Comparison of ENCODE assay signal across 2 cellular contexts in genomic region chrX:110734894-110735541, GRCh38.
TF ChIP-seq lines count a peak whose summit lies in the region.

No MANE protein-coding gene starts in this region.

TF ChIP-seq in GM23338, 12 proteins besides CTCF, POLR2A, EP300 and RAD21 (continued from another document):
- TF ChIP-seq ZNF462 (CRISPR knock-in tag; IDR thresholded peaks at IDR 0.05) (no peak), STAT1 (IDR thresholded peaks at IDR 0.05; ENCODE audit: unreplicated experiment) (no peak), ZNF114 (CRISPR knock-in tag; IDR thresholded peaks at IDR 0.05) (no peak), REST (IDR thresholded peaks at IDR 0.05; ENCODE audit: unreplicated experiment) (no peak), ETS1 (IDR thresholded peaks at IDR 0.05) (no peak), JUNB (IDR thresholded peaks at IDR 0.05; ENCODE audit: unreplicated experiment) (no peak), EZH2 (IDR thresholded peaks at IDR 0.05; ENCODE audit: low read depth, unreplicated experiment) (no peak), NANOG (IDR thresholded peaks at IDR 0.05; ENCODE audit: borderline replicate concordance) (no peak), CREB1 (CRISPR knock-in tag; IDR thresholded peaks at IDR 0.05; ENCODE audit: low read depth) (no peak), POLR2AphosphoS5 (IDR thresholded peaks at IDR 0.05; ENCODE audit: low read depth) (no peak)
TF ChIP-seq in GM23338: peak in this region for 0.

TF ChIP-seq in WTC11, 78 proteins besides CTCF, POLR2A, EP300 and RAD21 (continued from another document):
- no peak for TF ChIP-seq ZBTB43 (CRISPR knock-in tag; IDR thresholded peaks at IDR 0.05)
- TF ChIP-seq ZNF263 (CRISPR knock-in tag; IDR thresholded peaks at IDR 0.05; ENCODE audit: low read depth): no peak
- TF ChIP-seq ZNF416 (CRISPR knock-in tag; IDR thresholded peaks at IDR 0.05): no peak
- no peak for TF ChIP-seq CREB1 (CRISPR knock-in tag; IDR thresholded peaks at IDR 0.05)
- no peak for TF ChIP-seq STAT6 (CRISPR knock-in tag; conservative IDR thresholded peaks at IDR 0.05; ENCODE audit: low read depth)
- no peak for TF ChIP-seq ZNF121 (CRISPR knock-in tag; IDR thresholded peaks at IDR 0.05)
- TF ChIP-seq ETV6 (CRISPR knock-in tag; IDR thresholded peaks at IDR 0.05): no peak
- TF ChIP-seq FOXK1 (CRISPR knock-in tag; IDR thresholded peaks at IDR 0.05): no peak
- TF ChIP-seq ZNF512 (CRISPR knock-in tag; IDR thresholded peaks at IDR 0.05; ENCODE audit: borderline replicate concordance): no peak
- no peak for TF ChIP-seq GABPB1 (CRISPR knock-in tag; IDR thresholded peaks at IDR 0.05)
